27 cellular contexts compared by ENCODE assay signal in the genomic region with DNA sequence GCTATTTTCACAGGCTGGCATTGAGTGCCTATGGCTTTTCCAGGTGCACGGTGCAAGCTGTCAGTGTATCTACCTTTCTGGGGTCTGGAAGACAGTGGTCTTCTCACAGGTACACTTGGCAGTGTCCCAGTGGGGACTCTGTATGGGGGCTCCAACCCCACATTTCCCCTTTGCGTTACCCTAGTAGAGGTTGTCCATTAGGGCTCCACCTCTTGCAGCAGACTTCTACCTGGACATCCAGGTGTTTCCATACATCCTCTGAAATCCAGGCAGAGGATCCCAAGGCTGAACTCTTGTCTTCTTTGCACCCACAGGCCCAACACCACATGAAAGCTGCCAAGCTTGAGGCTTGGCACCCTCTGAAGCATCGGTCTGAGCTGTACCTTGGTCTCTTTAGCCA.
DNase-seq lines count a peak whose midpoint lies in the region; ATAC-seq, FAIRE-seq and TF ChIP-seq lines count a peak whose summit lies in the region.
"Had no signal": no experiment of that assay in that cellular context is flagged by ENCODE, and none has a peak within 500 bp of the region (broad histone marks: within the 10 kb centered on the region; RNA-seq: fewer than 3 reads in every experiment).

No MANE protein-coding gene starts in this region.

- RAD21 ChIA-PET in HCT116 (lab: Charles Lee; ENCODE audit: low non-redundant PET in 1 of 2, low total read pairs in 2 of 2, uncharacterized antibody in 2 of 2, unreplicated experiment in 2 of 2), result no interaction called here

- H2AFZ ChIP-seq in HCT116 (ENCODE audit: low read depth, low read length, poor library complexity, severe bottlenecking) (no peak overlapping the region), K562 (ENCODE audit: low read depth, low read length) (no peak overlapping the region), mesenchymal stem cell (ENCODE audit: low read depth, low read length) (no peak overlapping the region)

- H3K27me3 ChIP-seq in HCT116 (ENCODE audit: insufficient read depth, low read length) (no peaks in the 10 kb centered on the region), K562 (ENCODE audit: control insufficient read depth in 2 of 2, insufficient read depth in 2 of 2, low read length in 2 of 2) (no peaks in the 10 kb centered on the region), mesenchymal stem cell (ENCODE audit: control insufficient read depth in 1 of 2, insufficient read depth in 1 of 2, low read length in 2 of 2) (no peaks in the 10 kb centered on the region)
- H3K27me3 ChIP-seq: BE2C, BLaER1 had no signal

- peaks cover 2% of the 10 kb centered on the region for H3K9me3 Mint-ChIP-seq in glutamatergic neuron (ENCODE audit: unreplicated experiment)

- no peak overlapping the region for H3K27ac ChIP-seq in HCT116 (ENCODE audit: low read depth, low read length)
- no peak overlapping the region for H3K27ac ChIP-seq in HEK293 (ENCODE audit: extremely low read depth, low read depth, low read length)
- no peak overlapping the region for H3K27ac ChIP-seq in K562 (ENCODE audit: extremely low read depth, low read depth, low read length)
- no peak overlapping the region for H3K27ac ChIP-seq in mesenchymal stem cell (ENCODE audit: low read length, poor library complexity, severe bottlenecking)
- H3K27ac ChIP-seq: BLaER1 had no signal

- no peaks in the 10 kb centered on the region for H3K9me1 ChIP-seq in K562 (ENCODE audit: control insufficient read depth, insufficient read depth, low read length)

- H2BK12ac ChIP-seq in mesenchymal stem cell (ENCODE audit: low read length in 2 of 2), result no peak overlapping the region

- H2AK5ac ChIP-seq in mesenchymal stem cell (ENCODE audit: low read length, severe bottlenecking), result peak overlapping the region; percentile 14

- no peaks in the 10 kb centered on the region for H3K79me2 ChIP-seq in HCT116 (ENCODE audit: insufficient read depth, low read length)
- H3K79me2 ChIP-seq in K562 (ENCODE audit: control insufficient read depth, insufficient read depth, low read length), result 0 out of 3 replicates have a peak, but pooled peaks cover 19% of the 10 kb centered on the region

- H2BK120ac ChIP-seq in mesenchymal stem cell (ENCODE audit: low read depth, low read length), result no peak overlapping the region

- H4K20me1 ChIP-seq in HCT116 (ENCODE audit: insufficient read depth) (no peaks in the 10 kb centered on the region), K562 (replicated peaks; ENCODE audit: control insufficient read depth, insufficient read depth, low read length) (no peaks in the 10 kb centered on the region)
- H4K20me1 ChIP-seq: BLaER1 had no signal

- POLR2A ChIA-PET in HCT116 (lab: Charles Lee) (no interaction called here), HEK293 (lab: Yijun Ruan, JAX) (no interaction called here), K562 (lab: Yijun Ruan, JAX) (no interaction called here)

- H3K36me3 Mint-ChIP-seq in glutamatergic neuron (ENCODE audit: unreplicated experiment), result peaks cover 7% of the 10 kb centered on the region
- H3K36me3 Mint-ChIP-seq: CD14-positive monocyte; CD4-positive, alpha-beta memory T cell; CD4-positive, CD25-positive, alpha-beta regulatory T cell; CD8-positive, alpha-beta memory T cell had no signal

- H3K23ac ChIP-seq in mesenchymal stem cell (ENCODE audit: low read length in 2 of 2), result no peak overlapping the region

- H3K4me3 ChIP-seq in HCT116 (replicated peaks in 1 of 2; ENCODE audit: low read depth in 1 of 2, low read length in 2 of 2) (no peak overlapping the region), HEK293 (ENCODE audit: low read depth, low read length) (no peak overlapping the region), K562 (no peak overlapping the region), mesenchymal stem cell (ENCODE audit: insufficient read depth in 1 of 2, low read depth in 1 of 2, low read length in 2 of 2) (no peak overlapping the region)
- H3K4me3 ChIP-seq: BLaER1, GM12878 had no signal

- TF ChIP-seq CTCF in HCT116 (IDR thresholded peaks at IDR 0.05 in 2 of 3, conservative IDR thresholded peaks at IDR 0.05 in 1 of 3; ENCODE audit: borderline replicate concordance in 1 of 3, insufficient read depth in 1 of 3, low read depth in 2 of 3, low read length in 2 of 3) (no peak), HEK293 (tag by site-specific recombination; IDR thresholded peaks at IDR 0.05) (no peak), K562 (IDR thresholded peaks at IDR 0.05 in 2 of 3, conservative IDR thresholded peaks at IDR 0.05 in 1 of 3; ENCODE audit: insufficient read depth in 2 of 3, low read depth in 1 of 3, low read length in 3 of 3) (no peak), glutamatergic neuron (IDR thresholded peaks at IDR 0.05; ENCODE audit: partially characterized antibody, unreplicated experiment) (no peak)

- ATAC-seq in HCT116, result no peak
- no peak for ATAC-seq in K562
- no peak for ATAC-seq in GM18498 (IDR thresholded peaks at IDR 0.05; ENCODE audit: unreplicated experiment)
- no peak for ATAC-seq in HG03457 (IDR thresholded peaks at IDR 0.05; ENCODE audit: unreplicated experiment)

- H4K8ac ChIP-seq in mesenchymal stem cell (ENCODE audit: low read length), result no peak overlapping the region

- TF ChIP-seq EP300 in K562 (IDR thresholded peaks at IDR 0.05; ENCODE audit: low read length), result no peak

- no peak overlapping the region for H3K4ac ChIP-seq in mesenchymal stem cell (ENCODE audit: low read depth in 1 of 2, low read length in 2 of 2)

- in situ Hi-C loops in K562 (cut with MboI), result no loop called here

- no peak overlapping the region for H3K9ac ChIP-seq in HCT116 (ENCODE audit: low read length)
- H3K9ac ChIP-seq in K562 (ENCODE audit: insufficient read depth in 1 of 2, low read depth in 2 of 2, low read length in 2 of 2), result no peak overlapping the region
- H3K9ac ChIP-seq in mesenchymal stem cell (ENCODE audit: low read length), result no peak overlapping the region
- H3K9ac ChIP-seq: BLaER1 had no signal

- no peaks in the 10 kb centered on the region for H3K79me1 ChIP-seq in mesenchymal stem cell (replicated peaks; ENCODE audit: low read length, poor library complexity, severe bottlenecking)

- H3K4me2 ChIP-seq in HCT116 (ENCODE audit: low read length) (no peak overlapping the region), K562 (ENCODE audit: insufficient read depth, low read length) (no peak overlapping the region), mesenchymal stem cell (ENCODE audit: low read length, poor library complexity, severe bottlenecking) (no peak overlapping the region)
- H3K4me2 ChIP-seq: BLaER1 had no signal

- no peak for FAIRE-seq in K562 (lab: Jason Lieb, UNC)
- FAIRE-seq: A204.1, GM12878, GM12892, GM19239 had no signal

- H3K27ac Mint-ChIP-seq in glutamatergic neuron (ENCODE audit: unreplicated experiment), result no peak overlapping the region
- H3K27ac Mint-ChIP-seq: CD14-positive monocyte; CD4-positive, alpha-beta memory T cell; CD4-positive, CD25-positive, alpha-beta regulatory T cell; CD8-positive, alpha-beta memory T cell had no signal

- no peak for DNase-seq in HCT116 (ENCODE audit: low read depth, low spot score)
- DNase-seq in K562 (ENCODE audit: extremely low read depth in 1 of 4, low spot score in 3 of 4), result no peak
- DNase-seq in mesenchymal stem cell, result no peak
- no peak for DNase-seq in glutamatergic neuron
- DNase-seq: 8988T; ACHN; BE2C; C1 segment of cervical spinal cord; CD4-positive, alpha-beta memory T cell; CD4-positive, CD25-positive, alpha-beta regulatory T cell; CD8-positive, alpha-beta memory T cell; COR-L47; DMS 273 treated with DMSO at 0.1 percent for 48 hours; DMS153; DMS79; DND-41; EL; GDM1 had no signal

- H3K9me3 ChIP-seq in HCT116 (ENCODE audit: control insufficient read depth in 1 of 2, insufficient read depth in 1 of 2, low read depth in 1 of 2, low read length in 2 of 2) (no peaks in the 10 kb centered on the region), HEK293 (ENCODE audit: control insufficient read depth, insufficient read depth, low read depth, low read length) (no peaks in the 10 kb centered on the region), K562 (replicated peaks; ENCODE audit: control insufficient read depth, insufficient read depth, low read depth, low read length) (peaks cover 32% of the 10 kb centered on the region), mesenchymal stem cell (ENCODE audit: control insufficient read depth, low read length) (no peaks in the 10 kb centered on the region)
- H3K9me3 ChIP-seq: BE2C had no signal

- TF ChIP-seq RAD21 in HCT116 (IDR thresholded peaks at IDR 0.05; ENCODE audit: low read depth), result no peak
- TF ChIP-seq RAD21 in K562 (CRISPR knock-in tag; conservative IDR thresholded peaks at IDR 0.05 in 1 of 2, IDR thresholded peaks at IDR 0.05 in 1 of 2), result no peak

- no peak overlapping the region for H2BK5ac ChIP-seq in mesenchymal stem cell (ENCODE audit: low read depth, low read length, poor library complexity, severe bottlenecking)

- H3K18ac ChIP-seq in mesenchymal stem cell (ENCODE audit: low read depth in 1 of 2, low read length in 2 of 2), result peak overlapping the region in 1 of 2 experiments; percentile 51

- CTCF ChIA-PET in HCT116 (lab: Charles Lee), result no interaction called here
- CTCF ChIA-PET in HEK293 (lab: Yijun Ruan, JAX), result no interaction called here
- CTCF ChIA-PET in K562 (lab: Yijun Ruan, JAX; ENCODE audit: low intra/inter-chr PET ratio), result no interaction called here

- TF ChIP-seq POLR2A in HCT116 (IDR thresholded peaks at IDR 0.05; ENCODE audit: borderline replicate concordance, extremely low read depth, insufficient read depth, insufficient read length) (no peak), K562 (conservative IDR thresholded peaks at IDR 0.05) (no peak)

- intact Hi-C loops in HCT116 (cut with micrococcal nuclease), result no loop called here
- intact Hi-C loops in K562 (cut with micrococcal nuclease), result no loop called here

- no peaks in the 10 kb centered on the region for H3K9me2 ChIP-seq in HCT116 (ENCODE audit: insufficient read depth)

- no peak overlapping the region for H4K91ac ChIP-seq in mesenchymal stem cell (ENCODE audit: low read length)

- H3K36me3 ChIP-seq in HCT116 (ENCODE audit: control insufficient read depth in 1 of 2, insufficient read depth in 2 of 2, low read length in 2 of 2) (no peaks in the 10 kb centered on the region), HEK293 (ENCODE audit: control insufficient read depth in 2 of 2, insufficient read depth in 1 of 2, low read length in 2 of 2) (no peaks in the 10 kb centered on the region), K562 (ENCODE audit: control insufficient read depth, insufficient read depth, low read length) (peaks cover 80% of the 10 kb centered on the region), mesenchymal stem cell (ENCODE audit: control insufficient read depth in 1 of 2, insufficient read depth in 2 of 2, low read depth in 1 of 2, low read length in 2 of 2) (no peaks in the 10 kb centered on the region)
- H3K36me3 ChIP-seq: BE2C, BLaER1 had no signal

- no peak overlapping the region for H3K14ac ChIP-seq in mesenchymal stem cell (ENCODE audit: low read length in 2 of 2)

- H3K4me1 Mint-ChIP-seq in glutamatergic neuron (ENCODE audit: low read depth, unreplicated experiment), result no peaks in the 10 kb centered on the region
- H3K4me1 Mint-ChIP-seq: CD14-positive monocyte; CD4-positive, alpha-beta memory T cell; CD4-positive, CD25-positive, alpha-beta regulatory T cell; CD8-positive, alpha-beta memory T cell had no signal

- 80% methylated on average over 3 of the region's 3 CpGs for WGBS in K562 (ENCODE audit: insufficient coverage, low coverage, missing lambda C conversion rate)
- 96% methylated on average over 3 of the region's 3 CpGs for WGBS in mesenchymal stem cell

- no peak overlapping the region for H3K4me3 Mint-ChIP-seq in glutamatergic neuron (ENCODE audit: unreplicated experiment)
- H3K4me3 Mint-ChIP-seq: CD14-positive monocyte; CD4-positive, alpha-beta memory T cell; CD4-positive, CD25-positive, alpha-beta regulatory T cell; CD8-positive, alpha-beta memory T cell had no signal

- H2BK15ac ChIP-seq in mesenchymal stem cell (ENCODE audit: low read depth, poor library complexity, severe bottlenecking), result no peak overlapping the region

- H3K4me1 ChIP-seq in HCT116 (ENCODE audit: control insufficient read depth in 1 of 2, insufficient read depth in 2 of 2, low read length in 2 of 2) (peaks cover 6 to 12% of the 10 kb centered on the region in 2 experiments; a peak in 2 of 4 replicates), HEK293 (ENCODE audit: control insufficient read depth, insufficient read depth, low read length) (no peaks in the 10 kb centered on the region), K562 (replicated peaks in 1 of 2; ENCODE audit: control insufficient read depth in 2 of 2, insufficient read depth in 2 of 2, low read length in 2 of 2) (no peaks in the 10 kb centered on the region), mesenchymal stem cell (ENCODE audit: control insufficient read depth, insufficient read depth, low read depth, low read length) (no peaks in the 10 kb centered on the region)
- H3K4me1 ChIP-seq: BE2C, BLaER1 had no signal

- BruUV-seq in HCT116 (replicated peaks; lab: Mats Ljungman, UMichigan), result no TSS peak
- no TSS peak for BruUV-seq in K562 (replicated peaks; lab: Mats Ljungman, UMichigan)

- H3K27me3 Mint-ChIP-seq in glutamatergic neuron (ENCODE audit: unreplicated experiment), result no peaks in the 10 kb centered on the region
- H3K27me3 Mint-ChIP-seq: CD4-positive, alpha-beta memory T cell; CD4-positive, CD25-positive, alpha-beta regulatory T cell; CD8-positive, alpha-beta memory T cell had no signal
